Comparison of ENCODE assay signal across 1 cellular context in the genomic region with DNA sequence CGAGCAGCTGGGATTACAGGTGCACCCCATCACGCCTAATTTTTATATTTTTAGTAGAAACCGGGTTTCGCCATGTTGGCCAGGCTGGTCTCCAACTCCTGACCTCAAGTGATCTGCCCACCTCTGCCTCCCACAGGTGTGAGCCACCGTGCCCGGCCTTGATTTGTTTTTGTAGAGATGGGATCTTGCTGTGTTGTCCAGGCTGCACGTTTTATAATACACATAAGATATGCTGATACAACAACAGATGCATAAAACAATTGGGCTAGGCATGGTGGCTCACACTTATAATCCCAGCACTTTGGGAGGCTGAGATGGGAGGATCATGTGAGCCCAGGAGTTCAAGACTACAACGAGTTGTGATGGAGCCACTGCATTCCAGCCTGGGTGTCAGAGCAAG.
TF ChIP-seq lines count a peak whose summit lies in the region.

No MANE protein-coding gene starts in this region.

TF ChIP-seq in HepG2, 621 proteins besides CTCF, POLR2A, EP300 and RAD21:
- TF ChIP-seq RNF2 (conservative IDR thresholded peaks at IDR 0.05; ENCODE audit: low read depth) (no peak), NR3C1 (CRISPR knock-in tag; IDR thresholded peaks at IDR 0.05) (no peak), ZNF121 (CRISPR knock-in tag; IDR thresholded peaks at IDR 0.05) (peak; percentile 86)
